ENCODE assay signal across 24 cellular contexts in genomic region chr2:147096671-147097070, GRCh38.
DNase-seq lines count a peak whose midpoint lies in the region; ATAC-seq and TF ChIP-seq lines count a peak whose summit lies in the region.
"Had no signal": no experiment of that assay in that cellular context is flagged by ENCODE, and none has a peak within 500 bp of the region (broad histone marks: within the 10 kb centered on the region; RNA-seq: fewer than 3 reads in every experiment).

No MANE protein-coding gene starts in this region.

- no peaks in the 10 kb centered on the region for H3K9me3 Mint-ChIP-seq in activated T-cell treated with anti-CD3 and anti-CD28 coated beads, Interleukin-2, amount 50 U/mL, for 4 hours
- no peaks in the 10 kb centered on the region for H3K9me3 Mint-ChIP-seq in stimulated activated naive CD8-positive, alpha-beta T cell treated with anti-CD3 and anti-CD28 coated beads, Interleukin-15, amount 100 ng/mL, for 72 hours
- H3K9me3 Mint-ChIP-seq: CD8-positive, alpha-beta T cell; GM23338 had no signal

- H3K4me1 Mint-ChIP-seq in activated T-cell treated with anti-CD3 and anti-CD28 coated beads, Interleukin-2, amount 50 U/mL, for 4 hours (ENCODE audit: low read depth), result peaks cover 2% of the 10 kb centered on the region
- no peaks in the 10 kb centered on the region for H3K4me1 Mint-ChIP-seq in stimulated activated naive CD8-positive, alpha-beta T cell treated with anti-CD3 and anti-CD28 coated beads, Interleukin-15, amount 100 ng/mL, for 72 hours

- H3K27ac Mint-ChIP-seq in stimulated activated naive CD8-positive, alpha-beta T cell treated with anti-CD3 and anti-CD28 coated beads, Interleukin-15, amount 100 ng/mL, for 72 hours, result no peak overlapping the region
- H3K27ac Mint-ChIP-seq: CD8-positive, alpha-beta T cell; GM23338 had no signal

- TF ChIP-seq CTCF in foreskin fibroblast (IDR thresholded peaks at IDR 0.05; ENCODE audit: low read depth, low read length), result no peak

- H3K27me3 Mint-ChIP-seq in activated T-cell treated with anti-CD3 and anti-CD28 coated beads, Interleukin-2, amount 50 U/mL, for 4 hours (ENCODE audit: low read depth), result peaks cover 2% of the 10 kb centered on the region
- H3K27me3 Mint-ChIP-seq in stimulated activated naive CD8-positive, alpha-beta T cell treated with anti-CD3 and anti-CD28 coated beads, Interleukin-15, amount 100 ng/mL, for 72 hours, result peaks cover 9% of the 10 kb centered on the region

- DNase-seq in activated T-cell treated with anti-CD3 and anti-CD28 coated beads, Interleukin-2, amount 50 U/mL, for 4 hours, result no peak
- no peak for DNase-seq in activated T-cell treated with anti-CD3 and anti-CD28 coated beads, Interleukin-2, amount 50 U/mL, for 48 hours
- no peak for DNase-seq in stimulated activated naive CD8-positive, alpha-beta T cell treated with anti-CD3 and anti-CD28 coated beads, Interleukin-15, Interleukin-2, amounts not matched to agents 100 U/mL and 50 U/mL, for 24 hours
- no peak for DNase-seq in stimulated activated naive CD8-positive, alpha-beta T cell treated with anti-CD3 and anti-CD28 coated beads, Interleukin-15, amount 100 ng/mL, for 72 hours
- peak; percentile 48 to 73 for DNase-seq in foreskin fibroblast
- DNase-seq in SW 1271 (lab: John Stamatoyannopoulos, UW), result no peak
- DNase-seq: AML-193; C1 segment of cervical spinal cord; CD8-positive, alpha-beta T cell; DND-41; KG1; NCI-H1092 treated with DMSO at 0.1 percent for 48 hours; NCI-H146; NCI-H2029; NCI-H2227 treated with DMSO at 0.1 percent for 48 hours; NCI-H510A; PC-9; RPMI8226; SHP77 had no signal

- no peak overlapping the region for H3K4me3 ChIP-seq in foreskin fibroblast (ENCODE audit: low read depth in 1 of 2, low read length in 2 of 2)
- H3K4me3 ChIP-seq: GM12878, GM23338, HAP-1, PC-9 had no signal

- ATAC-seq in activated T-cell treated with anti-CD3 and anti-CD28 coated beads, Interleukin-2, amount 50 U/mL, for 4 hours, result peak; percentile 73 to 79
- ATAC-seq in stimulated activated naive CD8-positive, alpha-beta T cell treated with anti-CD3 and anti-CD28 coated beads, Interleukin-15, Interleukin-2, amounts not matched to agents 100 U/mL and 50 U/mL, for 24 hours, result peak; percentile 32
- no peak for ATAC-seq in stimulated activated naive CD8-positive, alpha-beta T cell treated with anti-CD3 and anti-CD28 coated beads, Interleukin-15, amount 100 ng/mL, for 72 hours
- ATAC-seq in GM18868 (IDR thresholded peaks at IDR 0.05; ENCODE audit: unreplicated experiment) (no peak), HG02884 (IDR thresholded peaks at IDR 0.05; ENCODE audit: unreplicated experiment) (no peak)
- ATAC-seq: CD8-positive, alpha-beta T cell; GM12878; GM23338 had no signal

- H3K4me3 Mint-ChIP-seq in activated T-cell treated with anti-CD3 and anti-CD28 coated beads, Interleukin-2, amount 50 U/mL, for 4 hours, result no peak overlapping the region
- H3K4me3 Mint-ChIP-seq in stimulated activated naive CD8-positive, alpha-beta T cell treated with anti-CD3 and anti-CD28 coated beads, Interleukin-15, amount 100 ng/mL, for 72 hours, result no peak overlapping the region
- H3K4me3 Mint-ChIP-seq: CD8-positive, alpha-beta T cell; GM23338 had no signal

- no peaks in the 10 kb centered on the region for H3K36me3 Mint-ChIP-seq in activated T-cell treated with anti-CD3 and anti-CD28 coated beads, Interleukin-2, amount 50 U/mL, for 4 hours (ENCODE audit: insufficient read depth)
- H3K36me3 Mint-ChIP-seq: CD8-positive, alpha-beta T cell had no signal

Comparison
In these comparisons a context has a peak if more than half of its experiments do, and no peak if none do; other contexts are left out.
1. ATAC-seq: peak in activated T-cell treated with anti-CD3 and anti-CD28 coated beads, Interleukin-2, amount 50 U/mL, for 4 hours (2 of 2) and stimulated activated naive CD8-positive, alpha-beta T cell treated with anti-CD3 and anti-CD28 coated beads, Interleukin-15, Interleukin-2, amounts not matched to agents 100 U/mL and 50 U/mL, for 24 hours (single experiment); none in stimulated activated naive CD8-positive, alpha-beta T cell treated with anti-CD3 and anti-CD28 coated beads, Interleukin-15, amount 100 ng/mL, for 72 hours (single experiment), GM18868 (single experiment) and HG02884 (single experiment).
2. DNase-seq: peak in foreskin fibroblast (2 of 2); none in activated T-cell treated with anti-CD3 and anti-CD28 coated beads, Interleukin-2, amount 50 U/mL, for 4 hours (single experiment), activated T-cell treated with anti-CD3 and anti-CD28 coated beads, Interleukin-2, amount 50 U/mL, for 48 hours (0 of 2), stimulated activated naive CD8-positive, alpha-beta T cell treated with anti-CD3 and anti-CD28 coated beads, Interleukin-15, Interleukin-2, amounts not matched to agents 100 U/mL and 50 U/mL, for 24 hours (single experiment), stimulated activated naive CD8-positive, alpha-beta T cell treated with anti-CD3 and anti-CD28 coated beads, Interleukin-15, amount 100 ng/mL, for 72 hours (0 of 2) and SW 1271 (0 of 2).